Comparison of ENCODE assay signal across 8 cellular contexts in the genomic region with DNA sequence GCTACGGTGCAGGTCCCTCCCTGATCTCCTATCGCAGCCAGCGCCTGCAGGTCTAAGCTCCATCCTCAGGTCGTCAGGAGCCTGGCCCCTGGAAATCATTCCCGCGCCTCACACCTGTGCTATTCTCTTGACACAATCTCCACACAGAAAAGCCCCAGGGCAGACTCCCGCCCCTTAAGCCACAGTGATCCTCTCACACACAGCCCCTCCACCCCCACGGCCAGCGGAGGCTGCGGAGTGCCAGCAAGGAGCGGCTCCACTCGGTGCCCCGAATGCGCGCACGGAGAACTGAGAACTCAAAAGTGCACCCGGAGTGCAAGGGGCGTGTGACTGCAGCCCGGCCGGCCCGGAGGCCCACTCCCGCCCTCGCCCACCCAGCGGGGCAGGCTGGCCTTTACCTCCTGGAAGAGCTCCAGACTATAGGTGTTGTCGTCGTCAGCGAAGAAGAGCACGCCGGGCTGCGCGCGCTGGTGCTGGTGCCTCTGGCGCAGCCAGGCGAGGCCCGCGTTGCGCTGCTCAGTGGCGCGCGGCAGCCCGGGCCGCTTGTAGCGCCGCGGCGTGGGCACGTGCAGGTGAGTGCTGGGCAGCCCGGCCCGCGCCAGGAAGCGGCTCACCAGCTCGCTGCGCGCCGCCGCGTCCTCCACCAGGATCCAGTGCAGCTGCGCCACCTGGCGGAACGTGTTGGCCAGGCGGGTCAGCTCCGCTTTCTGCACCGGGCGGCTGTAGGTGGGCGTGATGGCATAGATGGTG. TPM values are rescaled to one million over a fixed set of nuclear protein-coding genes. Genes with fewer than 3 reads are reported as not detected.
DNase-seq lines count a peak whose midpoint lies in the region; ATAC-seq and TF ChIP-seq lines count a peak whose summit lies in the region.

No MANE protein-coding gene starts in this region.

- H3K27me3 Mint-ChIP-seq in MCF 10A (ENCODE audit: insufficient read depth, unreplicated experiment), result peaks cover 96% of the 10 kb centered on the region

- H3K36me3 Mint-ChIP-seq in MCF 10A (ENCODE audit: insufficient read depth, unreplicated experiment), result no peaks in the 10 kb centered on the region

- CTCF ChIA-PET in MCF 10A (lab: Yijun Ruan, JAX), result interaction anchor here (0.6 to 2.7 kb wide), 33 partner anchors 11 to 744 kb away, joined by 3 to 32 read pairs (median 4); no protein-coding TSS in a partner anchor

- H3K27me3 ChIP-seq in iPS-20b (ENCODE audit: insufficient read depth, low read length) (peaks cover 77% of the 10 kb centered on the region), skeletal muscle tissue (ENCODE audit: control insufficient read depth in 3 of 3, insufficient read depth in 3 of 3, low read length in 3 of 3) (peaks cover 24 to 45% (median 29%) of the 10 kb centered on the region in 3 donors)

- no peaks in the 10 kb centered on the region for H3K9me3 Mint-ChIP-seq in MCF 10A (ENCODE audit: unreplicated experiment)

- DNase-seq in NCI-H187 (lab: John Stamatoyannopoulos, UW), result peak; percentile 40 to 76
- no peak for DNase-seq in NCI-H187 treated with DMSO at 0.1 percent for 48 hours (lab: John Stamatoyannopoulos, UW)
- DNase-seq in NCI-H2029 (lab: John Stamatoyannopoulos, UW), result peak; percentile 73
- DNase-seq in UCSD-AML1 (lab: John Stamatoyannopoulos, UW; ENCODE audit: unreplicated experiment), result peak; percentile 79
- peak; percentile 79 for DNase-seq in MCF 10A (ENCODE audit: unreplicated experiment)

- H3K9me3 ChIP-seq in iPS-20b (ENCODE audit: insufficient read depth, low read depth, low read length) (no peaks in the 10 kb centered on the region), skeletal muscle tissue (ENCODE audit: control insufficient read depth in 3 of 3, low read length in 3 of 3) (no peaks in the 10 kb centered on the region)

- H3K36me3 ChIP-seq in iPS-20b (ENCODE audit: insufficient read depth, low read depth, low read length) (no peaks in the 10 kb centered on the region), skeletal muscle tissue (ENCODE audit: control insufficient read depth in 3 of 3, insufficient read depth in 3 of 3, low read length in 3 of 3) (no peaks in the 10 kb centered on the region)

- H3K4me1 ChIP-seq in iPS-20b (ENCODE audit: insufficient read depth, low read length), result no peaks in the 10 kb centered on the region; the same call in 1 of the 2 replicates
- H3K4me1 ChIP-seq in skeletal muscle tissue (ENCODE audit: control insufficient read depth in 3 of 3, insufficient read depth in 3 of 3, low read length in 3 of 3), result peaks cover 13 to 20% (median 17%) of the 10 kb centered on the region in 3 donors

- H3K4me1 Mint-ChIP-seq in MCF 10A (ENCODE audit: insufficient read depth, unreplicated experiment), result no peaks in the 10 kb centered on the region

- peak overlapping the region; percentile 67 for H3K4me3 Mint-ChIP-seq in MCF 10A (ENCODE audit: unreplicated experiment)

- H3K4me3 ChIP-seq in iPS-20b (ENCODE audit: low read length) (peak overlapping the region; percentile 71; the same call in 1 of the 2 replicates), skeletal muscle tissue (ENCODE audit: low read length in 3 of 3) (peak overlapping the region; percentile 45 to 74 (median 66))

- POLR2A ChIA-PET in MCF 10A (lab: Yijun Ruan, JAX), result interaction anchor here (0.7 kb wide), 1 partner anchor 241 kb away, joined by 4 read pairs; no protein-coding TSS in a partner anchor

- intact Hi-C loops in MCF 10A (cut with micrococcal nuclease), result loop anchor here (1.0 to 10.0 kb wide), 4 partner anchors 249 to 733 kb away; no protein-coding TSS in a partner anchor

- no TSS peak for BruUV-seq in MCF 10A (replicated peaks; lab: Mats Ljungman, UMichigan)

- 0 out of 2 replicates have a peak overlapping the region, but pooled peaks have one; percentile 31 for H3K9ac ChIP-seq in iPS-20b (ENCODE audit: low read depth, low read length)
- peak overlapping the region in 1 of 3 donors; percentile 64 for H3K9ac ChIP-seq in skeletal muscle tissue (ENCODE audit: low read depth in 1 of 3, low read length in 3 of 3)

- ATAC-seq in HG02970 (IDR thresholded peaks at IDR 0.05; ENCODE audit: low FRiP score, unreplicated experiment), result peak; percentile 97

- no peak overlapping the region for H3K27ac Mint-ChIP-seq in MCF 10A (ENCODE audit: low read depth, unreplicated experiment)

- H3K27ac ChIP-seq in iPS-20b (ENCODE audit: low read length), result no peak overlapping the region
- H3K27ac ChIP-seq in skeletal muscle tissue (ENCODE audit: low read depth, low read length), result no peak overlapping the region

- peak; percentile 86 for TF ChIP-seq CTCF in MCF 10A (IDR thresholded peaks at IDR 0.05; ENCODE audit: unreplicated experiment)

RNA-seq across cellular contexts. Expression of a gene that starts 1.2 kb away (rescaled TPM):
- total RNA-seq in MCF 10A (2022), result not detected in 2 replicates
- 0.52 TPM for total RNA-seq in skeletal muscle tissue
